15 cellular contexts compared by ENCODE assay signal in genomic region chr7:30752979-30753378, GRCh38. TPM values are rescaled to one million over a fixed set of nuclear protein-coding genes. Genes with fewer than 3 reads are reported as not detected.
DNase-seq lines count a peak whose midpoint lies in the region; ATAC-seq and TF ChIP-seq lines count a peak whose summit lies in the region.
"Had no signal": no experiment of that assay in that cellular context is flagged by ENCODE, and none has a peak within 500 bp of the region (broad histone marks: within the 10 kb centered on the region; RNA-seq: fewer than 3 reads in every experiment).

No MANE protein-coding gene starts in this region.

- 21 to 23% methylated on average over 5 of the region's 5 CpGs for WGBS in thyroid gland, 2 donors

- H3K27me3 ChIP-seq in Peyer's patch, result no peaks in the 10 kb centered on the region
- H3K27me3 ChIP-seq in mucosa of stomach (ENCODE audit: control insufficient read depth, insufficient read depth, low read length), result no peaks in the 10 kb centered on the region
- H3K27me3 ChIP-seq in thyroid gland, result no peaks in the 10 kb centered on the region

- no peaks in the 10 kb centered on the region for H3K27me3 Mint-ChIP-seq in stimulated activated memory B cell treated with anti-CD40 and anti-IgM and Interleukin-4, amounts not matched to agents 10 μg/mL and 1 μg/mL and 100 μg/mL, for 72 hours

- H3K4me1 Mint-ChIP-seq in stimulated activated memory B cell treated with anti-CD40 and anti-IgM and Interleukin-4, amounts not matched to agents 10 μg/mL and 1 μg/mL and 100 μg/mL, for 72 hours, result no peaks in the 10 kb centered on the region

- H3K36me3 Mint-ChIP-seq in stimulated activated memory B cell treated with anti-CD40 and anti-IgM and Interleukin-4, amounts not matched to agents 10 μg/mL and 1 μg/mL and 100 μg/mL, for 72 hours, result no peaks in the 10 kb centered on the region

- peak in 1 of 3 donors; percentile 59 for DNase-seq in Peyer's patch
- peak; percentile 60 for DNase-seq in fibroblast of peridontal ligament (ENCODE audit: extremely low read depth)
- peak; percentile 50 to 62 for DNase-seq in thyroid gland
- no peak for DNase-seq in NCI-H2196 (lab: John Stamatoyannopoulos, UW; ENCODE audit: unreplicated experiment)
- DNase-seq: activated CD8-positive, alpha-beta memory T cell treated with anti-CD3 and anti-CD28 coated beads for 24 hours; amniotic stem cell; NCI-H1092; NK-92 treated with Interleukin-12 subunit alpha and Interleukin-12 subunit beta, amount 100 ng/mL, for 24 hours; stimulated activated naive CD4-positive, alpha-beta T cell treated with Interleukin-2 at 50 U/mL for 16 hours had no signal

- intact Hi-C loops in thyroid gland (cut with DNase I), result no loop called here

- peaks cover 5% of the 10 kb centered on the region for H3K9me3 Mint-ChIP-seq in stimulated activated memory B cell treated with anti-CD40 and anti-IgM and Interleukin-4, amounts not matched to agents 10 μg/mL and 1 μg/mL and 100 μg/mL, for 72 hours
- H3K9me3 Mint-ChIP-seq: T-helper 1 cell treated with Interleukin-12 subunit alpha and Interleukin-12 subunit beta and Interleukin-4 antibody, amounts not matched to agents 30 μg/mL and 1 μg/mL, for 36 hours had no signal

- H3K4me3 ChIP-seq in Peyer's patch (peak overlapping the region in 3 of 4 donors; percentile 7 to 34 (median 19)), mucosa of stomach (ENCODE audit: low read length) (no peak overlapping the region), thyroid gland (replicated peaks in 1 of 3) (no peak overlapping the region)
- H3K4me3 ChIP-seq: GM12878 had no signal

- H3K36me3 ChIP-seq in Peyer's patch (no peaks in the 10 kb centered on the region), mucosa of stomach (ENCODE audit: control insufficient read depth, insufficient read depth, low read length) (no peaks in the 10 kb centered on the region), thyroid gland (no peaks in the 10 kb centered on the region)

- ATAC-seq in HG02870 (IDR thresholded peaks at IDR 0.05; ENCODE audit: unreplicated experiment) (no peak), HG03520 (IDR thresholded peaks at IDR 0.05; ENCODE audit: unreplicated experiment) (no peak)
- no peak for ATAC-seq in stimulated activated memory B cell treated with anti-CD40 and anti-IgM and Interleukin-4, amounts not matched to agents 10 μg/mL and 1 μg/mL and 100 μg/mL, for 72 hours
- ATAC-seq: GM12878 had no signal

- H3K4me1 ChIP-seq in Peyer's patch (peaks cover 0 to 36% (median 0%) of the 10 kb centered on the region in 4 donors), mucosa of stomach (ENCODE audit: control insufficient read depth, insufficient read depth, low read length) (peaks cover 10% of the 10 kb centered on the region), thyroid gland (peaks cover 0 to 24% of the 10 kb centered on the region in 2 donors)

- H3K27ac ChIP-seq in Peyer's patch, result peak overlapping the region; percentile 55 to 83 (median 66)
- H3K27ac ChIP-seq in thyroid gland, result peak overlapping the region; percentile 44 to 67 (median 58)

- TF ChIP-seq POLR2A in Peyer's patch (IDR thresholded peaks at IDR 0.05), result no peak
- TF ChIP-seq POLR2A in thyroid gland (IDR thresholded peaks at IDR 0.05), result no peak

- H3K9ac ChIP-seq in mucosa of stomach (ENCODE audit: low read length), result peak overlapping the region; percentile 11

- no peak overlapping the region for H3K4me3 Mint-ChIP-seq in stimulated activated memory B cell treated with anti-CD40 and anti-IgM and Interleukin-4, amounts not matched to agents 10 μg/mL and 1 μg/mL and 100 μg/mL, for 72 hours
- H3K4me3 Mint-ChIP-seq: T-helper 1 cell treated with Interleukin-12 subunit alpha and Interleukin-12 subunit beta and Interleukin-4 antibody, amounts not matched to agents 30 μg/mL and 1 μg/mL, for 36 hours had no signal

- no peak overlapping the region for H3K27ac Mint-ChIP-seq in stimulated activated memory B cell treated with anti-CD40 and anti-IgM and Interleukin-4, amounts not matched to agents 10 μg/mL and 1 μg/mL and 100 μg/mL, for 72 hours
- H3K27ac Mint-ChIP-seq: T-helper 1 cell treated with Interleukin-12 subunit alpha and Interleukin-12 subunit beta and Interleukin-4 antibody, amounts not matched to agents 30 μg/mL and 1 μg/mL, for 36 hours had no signal

- no peaks in the 10 kb centered on the region for H3K9me3 ChIP-seq in Peyer's patch
- H3K9me3 ChIP-seq in mucosa of stomach (ENCODE audit: control insufficient read depth, low read length), result no peaks in the 10 kb centered on the region
- H3K9me3 ChIP-seq in thyroid gland, result no peaks in the 10 kb centered on the region

- TF ChIP-seq CTCF in Peyer's patch (IDR thresholded peaks at IDR 0.05), result no peak
- TF ChIP-seq CTCF in thyroid gland (IDR thresholded peaks at IDR 0.05), result no peak

RNA-seq across cellular contexts. Expression of gene INMT, which starts 1.0 kb away (rescaled TPM):
- total RNA-seq in Peyer's patch (10 to 100 TPM in 1 of 4 donors, 1 to 10 TPM in 3; 3.1 to 24.8 (median 4.8) TPM), thyroid gland (10 to 100 TPM; 19.9 to 47.3 (median 30.1) TPM)

RNA-seq across cellular contexts. Expression of gene MINDY4, which starts 18.2 kb away (rescaled TPM):
- total RNA-seq in Peyer's patch, result 10 to 100 TPM in 1 of 4 donors, 1 to 10 TPM in 3; 3.9 to 19.8 (median 6.8) TPM
- 10 to 100 TPM; 17.9 to 33.2 (median 29.7) TPM for total RNA-seq in thyroid gland

Comparison
In these comparisons a context has a peak if more than half of its experiments do, and no peak if none do; other contexts are left out.
1. H3K4me3 ChIP-seq: peak in Peyer's patch (3 of 4); none in mucosa of stomach (single experiment) and thyroid gland (0 of 3).